In the genomic region with DNA sequence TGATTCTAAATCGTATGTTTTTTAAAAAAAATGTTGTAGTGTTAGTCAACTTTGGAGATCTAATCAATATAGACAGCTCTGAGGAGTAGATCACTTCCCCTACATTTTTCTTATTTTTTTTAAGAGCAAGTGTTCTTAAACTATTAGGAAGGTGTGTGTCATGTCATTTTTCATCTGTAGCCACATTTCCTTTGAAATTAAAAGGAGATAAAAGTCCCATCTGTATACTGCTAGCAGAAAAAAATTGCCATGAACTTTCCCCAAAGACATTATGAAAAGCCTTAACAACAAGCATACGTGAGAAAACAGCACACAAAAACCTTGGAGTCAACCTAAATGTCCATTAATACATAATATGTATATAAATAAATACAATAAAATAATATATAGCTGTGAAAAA, we compare ENCODE assay signal across 24 cellular contexts.
DNase-seq lines count a peak whose midpoint lies in the region; ATAC-seq lines count a peak whose summit lies in the region.
"Had no signal": no experiment of that assay in that cellular context is flagged by ENCODE, and none has a peak within 500 bp of the region (broad histone marks: within the 10 kb centered on the region; RNA-seq: fewer than 3 reads in every experiment).

No MANE protein-coding gene starts in this region.

- peak in 1 of 2 donors; percentile 3 for ATAC-seq in naive thymus-derived CD8-positive, alpha-beta T cell
- no peak for ATAC-seq in HG02981 (IDR thresholded peaks at IDR 0.05; ENCODE audit: unreplicated experiment)
- ATAC-seq in GM18861 (IDR thresholded peaks at IDR 0.05; ENCODE audit: unreplicated experiment), result no peak
- ATAC-seq: body of pancreas, esophagus mucosa, foreskin keratinocyte, heart right ventricle, psoas muscle, upper lobe of right lung had no signal

- H3K27ac Mint-ChIP-seq in activated CD4-positive, alpha-beta T cell treated with anti-CD3 and anti-CD28 coated beads, Interleukin-2, amount 10 ng/mL, durations not matched to agents 7 days and 5 days, result peak overlapping the region; percentile 89
- H3K27ac Mint-ChIP-seq in activated T-helper 2 cell treated with anti-CD3 and anti-CD28 coated beads, Interferon-gamma antibody, Interleukin-2, Interleukin-4, amounts not matched to agents 10 μg/mL and 5 μg/mL and 100 μg/mL, durations not matched to agents 14 hours and 24 hours and 36 hours, result peak overlapping the region; percentile 89
- H3K27ac Mint-ChIP-seq in naive thymus-derived CD8-positive, alpha-beta T cell, result peak overlapping the region; percentile 92 to 100 (median 99)

- POLR2A ChIA-PET in activated CD4-positive, alpha-beta T cell treated with anti-CD3 and anti-CD28 coated beads, Interleukin-2, amount 10 ng/mL, durations not matched to agents 7 days and 5 days (lab: Charles Lee), result interaction anchor here (1.1 kb wide), 1 partner anchor 181 kb away, joined by 3 read pairs; no protein-coding TSS in a partner anchor
- POLR2A ChIA-PET in naive thymus-derived CD8-positive, alpha-beta T cell (lab: Charles Lee), result interaction anchor here (0.6 to 15.0 kb wide), 14 partner anchors 9 to 322 kb away, joined by 3 to 252 read pairs (median 10); no protein-coding TSS in a partner anchor

- H3K4me3 Mint-ChIP-seq in activated CD4-positive, alpha-beta T cell treated with anti-CD3 and anti-CD28 coated beads, Interleukin-2, amount 10 ng/mL, durations not matched to agents 7 days and 5 days, result peak overlapping the region; percentile 66
- peak overlapping the region; percentile 62 for H3K4me3 Mint-ChIP-seq in activated T-helper 2 cell treated with anti-CD3 and anti-CD28 coated beads, Interferon-gamma antibody, Interleukin-2, Interleukin-4, amounts not matched to agents 10 μg/mL and 5 μg/mL and 100 μg/mL, durations not matched to agents 14 hours and 24 hours and 36 hours (ENCODE audit: low read depth)
- H3K4me3 Mint-ChIP-seq in naive thymus-derived CD8-positive, alpha-beta T cell, result peak overlapping the region; percentile 59 to 95 (median 76)
- H3K4me3 Mint-ChIP-seq: IgD-negative memory B cell had no signal

- CTCF ChIA-PET in activated CD4-positive, alpha-beta T cell treated with anti-CD3 and anti-CD28 coated beads, Interleukin-2, amount 10 ng/mL, durations not matched to agents 7 days and 5 days (lab: Charles Lee), result interaction anchor here (0.8 to 11.5 kb wide), 7 partner anchors 10 to 329 kb away, joined by 3 to 125 read pairs (median 4); no protein-coding TSS in a partner anchor

- no peaks in the 10 kb centered on the region for H3K27me3 Mint-ChIP-seq in activated CD4-positive, alpha-beta T cell treated with anti-CD3 and anti-CD28 coated beads, Interleukin-2, amount 10 ng/mL, durations not matched to agents 7 days and 5 days
- H3K27me3 Mint-ChIP-seq in activated T-helper 2 cell treated with anti-CD3 and anti-CD28 coated beads, Interferon-gamma antibody, Interleukin-2, Interleukin-4, amounts not matched to agents 10 μg/mL and 5 μg/mL and 100 μg/mL, durations not matched to agents 14 hours and 24 hours and 36 hours (ENCODE audit: low read depth), result no peaks in the 10 kb centered on the region
- H3K27me3 Mint-ChIP-seq in naive thymus-derived CD8-positive, alpha-beta T cell, result no peaks in the 10 kb centered on the region
- H3K27me3 Mint-ChIP-seq: IgD-negative memory B cell had no signal

- peaks cover 5% of the 10 kb centered on the region for H3K9me3 Mint-ChIP-seq in activated CD4-positive, alpha-beta T cell treated with anti-CD3 and anti-CD28 coated beads, Interleukin-2, amount 10 ng/mL, durations not matched to agents 7 days and 5 days
- H3K9me3 Mint-ChIP-seq in activated T-helper 2 cell treated with anti-CD3 and anti-CD28 coated beads, Interferon-gamma antibody, Interleukin-2, Interleukin-4, amounts not matched to agents 10 μg/mL and 5 μg/mL and 100 μg/mL, durations not matched to agents 14 hours and 24 hours and 36 hours, result no peaks in the 10 kb centered on the region
- H3K9me3 Mint-ChIP-seq in naive thymus-derived CD8-positive, alpha-beta T cell, result peaks cover 0 to 2% (median 0%) of the 10 kb centered on the region in 9 donors
- H3K9me3 Mint-ChIP-seq: IgD-negative memory B cell had no signal

- H3K4me1 Mint-ChIP-seq in activated CD4-positive, alpha-beta T cell treated with anti-CD3 and anti-CD28 coated beads, Interleukin-2, amount 10 ng/mL, durations not matched to agents 7 days and 5 days, result peaks cover 83% of the 10 kb centered on the region
- H3K4me1 Mint-ChIP-seq in activated T-helper 2 cell treated with anti-CD3 and anti-CD28 coated beads, Interferon-gamma antibody, Interleukin-2, Interleukin-4, amounts not matched to agents 10 μg/mL and 5 μg/mL and 100 μg/mL, durations not matched to agents 14 hours and 24 hours and 36 hours (ENCODE audit: low read depth), result peaks cover 80% of the 10 kb centered on the region
- peaks cover 54 to 95% (median 84%) of the 10 kb centered on the region in 4 donors for H3K4me1 Mint-ChIP-seq in naive thymus-derived CD8-positive, alpha-beta T cell

- H3K36me3 ChIP-seq in KOPT-K1 (ENCODE audit: insufficient read depth, low read length), result no peaks in the 10 kb centered on the region
- H3K36me3 ChIP-seq: heart right ventricle, neutrophil, upper lobe of right lung had no signal

- no peaks in the 10 kb centered on the region for H3K9me3 ChIP-seq in KOPT-K1 (ENCODE audit: insufficient read depth, low read length, poor library complexity, severe bottlenecking)
- H3K9me3 ChIP-seq: body of pancreas, heart right ventricle, neutrophil, psoas muscle, upper lobe of right lung had no signal

- peak overlapping the region; percentile 96 for H3K27ac ChIP-seq in KOPT-K1 (ENCODE audit: low read depth, low read length, poor library complexity, severe bottlenecking)
- H3K27ac ChIP-seq: body of pancreas, foreskin keratinocyte, GM23248, neutrophil, psoas muscle had no signal

- no peak for DNase-seq in activated CD4-positive, alpha-beta T cell treated with anti-CD3 and anti-CD28 coated beads, Interleukin-2, amount 10 ng/mL, durations not matched to agents 7 days and 5 days
- no peak for DNase-seq in activated CD4-positive, alpha-beta T cell treated with anti-CD3 and anti-CD28 coated beads, Interleukin-2, amount 50 U/mL, for 48 hours
- no peak for DNase-seq in activated T-helper 2 cell treated with anti-CD3 and anti-CD28 coated beads, Interferon-gamma antibody, Interleukin-2, Interleukin-4, amounts not matched to agents 10 μg/mL and 5 μg/mL and 100 μg/mL, durations not matched to agents 14 hours and 24 hours and 36 hours (ENCODE audit: low spot score)
- DNase-seq in naive thymus-derived CD8-positive, alpha-beta T cell, result peak in 1 of 10 donors; percentile 37
- no peak for DNase-seq in posterior vena cava (ENCODE audit: low spot score)
- DNase-seq: AML-193, body of pancreas, foreskin keratinocyte, GDM1, GM23248, heart right ventricle, NCI-H1105 treated with DMSO at 0.1 percent for 48 hours, NCI-H2081, NCI-H446 treated with DMSO at 0.1 percent for 48 hours, psoas muscle, Right ventricle myocardium superior, substantia nigra, upper lobe of right lung had no signal

- peaks cover 41% of the 10 kb centered on the region for H3K36me3 Mint-ChIP-seq in activated CD4-positive, alpha-beta T cell treated with anti-CD3 and anti-CD28 coated beads, Interleukin-2, amount 10 ng/mL, durations not matched to agents 7 days and 5 days (ENCODE audit: low read depth)
- peaks cover 15% of the 10 kb centered on the region for H3K36me3 Mint-ChIP-seq in activated T-helper 2 cell treated with anti-CD3 and anti-CD28 coated beads, Interferon-gamma antibody, Interleukin-2, Interleukin-4, amounts not matched to agents 10 μg/mL and 5 μg/mL and 100 μg/mL, durations not matched to agents 14 hours and 24 hours and 36 hours (ENCODE audit: low read depth)
- H3K36me3 Mint-ChIP-seq in naive thymus-derived CD8-positive, alpha-beta T cell, result peaks cover 0 to 2% (median 0%) of the 10 kb centered on the region in 3 donors

- intact Hi-C loops in activated T-helper 2 cell treated with anti-CD3 and anti-CD28 coated beads, Interferon-gamma antibody, Interleukin-2, Interleukin-4, amounts not matched to agents 10 μg/mL and 5 μg/mL and 100 μg/mL, durations not matched to agents 14 hours and 24 hours and 36 hours (cut with micrococcal nuclease), result no loop called here
- intact Hi-C loops in posterior vena cava (cut with DNase I), result no loop called here
